15 cellular contexts compared by ENCODE assay signal in the genomic region with DNA sequence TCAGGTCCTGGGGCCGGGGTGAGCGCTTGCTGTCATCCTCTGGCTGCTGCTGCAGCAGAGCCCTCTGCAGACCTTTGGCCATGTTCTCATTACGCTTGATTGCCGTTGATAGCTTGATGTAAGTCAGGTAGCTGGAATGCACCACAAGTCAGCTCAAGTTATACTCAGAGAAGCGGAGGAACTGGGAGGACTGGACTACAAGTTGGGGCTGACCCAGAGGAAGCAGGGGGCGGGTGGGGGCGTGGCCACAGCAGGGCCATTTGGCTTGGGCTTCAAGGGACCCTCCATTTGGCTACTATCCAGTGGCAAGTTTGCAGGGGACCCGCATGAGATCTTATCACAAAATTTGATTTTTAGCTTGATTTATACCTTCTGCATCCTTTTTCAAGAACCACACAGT. TPM values are rescaled to one million over a fixed set of nuclear protein-coding genes. Genes with fewer than 3 reads are reported as not detected.
DNase-seq lines count a peak whose midpoint lies in the region; ATAC-seq and TF ChIP-seq lines count a peak whose summit lies in the region.
"Had no signal": no experiment of that assay in that cellular context is flagged by ENCODE, and none has a peak within 500 bp of the region (broad histone marks: within the 10 kb centered on the region; RNA-seq: fewer than 3 reads in every experiment).

No MANE protein-coding gene starts in this region.

- no TSS peak for BruUV-seq in mammary epithelial cell (replicated peaks; lab: Mats Ljungman, UMichigan)
- no TSS peak for BruUV-seq in MCF 10A (replicated peaks; lab: Mats Ljungman, UMichigan)

- H3K4me3 Mint-ChIP-seq in MCF 10A (ENCODE audit: unreplicated experiment): no peak overlapping the region
- no peak overlapping the region for H3K4me3 Mint-ChIP-seq in activated T-helper 2 cell treated with anti-CD3 and anti-CD28 coated beads, Interferon-gamma antibody, Interleukin-2, Interleukin-4, amounts not matched to agents 10 μg/mL and 5 μg/mL and 100 μg/mL, durations not matched to agents 14 hours and 24 hours and 36 hours (ENCODE audit: low read depth)

- H3K27ac Mint-ChIP-seq in MCF 10A (ENCODE audit: low read depth, unreplicated experiment): no peak overlapping the region
- H3K27ac Mint-ChIP-seq in activated T-helper 2 cell treated with anti-CD3 and anti-CD28 coated beads, Interferon-gamma antibody, Interleukin-2, Interleukin-4, amounts not matched to agents 10 μg/mL and 5 μg/mL and 100 μg/mL, durations not matched to agents 14 hours and 24 hours and 36 hours: no peak overlapping the region

- H3K27me3 ChIP-seq in mammary epithelial cell (ENCODE audit: insufficient read depth, low read length) (no peaks in the 10 kb centered on the region), esophagus squamous epithelium (no peaks in the 10 kb centered on the region)
- H3K27me3 ChIP-seq: BLaER1 had no signal

- no peaks in the 10 kb centered on the region for H3K4me1 ChIP-seq in mammary epithelial cell (ENCODE audit: insufficient read depth, low read length)
- H3K4me1 ChIP-seq in esophagus squamous epithelium: peaks cover 11 to 70% (median 18%) of the 10 kb centered on the region in 3 donors
- H3K4me1 ChIP-seq: BLaER1, HAP-1 had no signal

- H3K4me1 Mint-ChIP-seq in MCF 10A (ENCODE audit: insufficient read depth, unreplicated experiment): no peaks in the 10 kb centered on the region
- peaks cover 4% of the 10 kb centered on the region for H3K4me1 Mint-ChIP-seq in activated T-helper 2 cell treated with anti-CD3 and anti-CD28 coated beads, Interferon-gamma antibody, Interleukin-2, Interleukin-4, amounts not matched to agents 10 μg/mL and 5 μg/mL and 100 μg/mL, durations not matched to agents 14 hours and 24 hours and 36 hours (ENCODE audit: low read depth)

- no peak for ATAC-seq in left cardiac atrium

- no peak overlapping the region for H3K4me3 ChIP-seq in mammary epithelial cell (replicated peaks in 1 of 3; ENCODE audit: insufficient read depth in 1 of 3, low read depth in 2 of 3, low read length in 3 of 3)
- no peak overlapping the region for H3K4me3 ChIP-seq in esophagus squamous epithelium
- H3K4me3 ChIP-seq: BLaER1, HAP-1 had no signal

- POLR2A ChIA-PET in MCF 10A (lab: Yijun Ruan, JAX): interaction anchor here (0.5 to 0.9 kb wide), 3 partner anchors 11 to 67 kb away, joined by 3 read pairs; a partner anchor contains a TSS

- DNase-seq in mammary epithelial cell (peak; percentile 47), MCF 10A (ENCODE audit: unreplicated experiment) (no peak), esophagus squamous epithelium (lab: John Stamatoyannopoulos, UW) (no peak), non-pigmented ciliary epithelial cell (ENCODE audit: low read depth) (peak; percentile 70), left cardiac atrium (no peak), activated T-cell treated with anti-CD3 and anti-CD28 coated beads for 4 hours (no peak)
- DNase-seq in activated T-helper 2 cell treated with anti-CD3 and anti-CD28 coated beads, Interferon-gamma antibody, Interleukin-2, Interleukin-4, amounts not matched to agents 10 μg/mL and 5 μg/mL and 100 μg/mL, durations not matched to agents 14 hours and 24 hours and 36 hours (ENCODE audit: low spot score): no peak
- DNase-seq: 8988T, AML-193, DMS53, GF-D8, GOT3 had no signal

- no peaks in the 10 kb centered on the region for H3K9me3 Mint-ChIP-seq in MCF 10A (ENCODE audit: unreplicated experiment)
- H3K9me3 Mint-ChIP-seq in activated T-helper 2 cell treated with anti-CD3 and anti-CD28 coated beads, Interferon-gamma antibody, Interleukin-2, Interleukin-4, amounts not matched to agents 10 μg/mL and 5 μg/mL and 100 μg/mL, durations not matched to agents 14 hours and 24 hours and 36 hours: no peaks in the 10 kb centered on the region

- no peaks in the 10 kb centered on the region for H3K27me3 Mint-ChIP-seq in MCF 10A (ENCODE audit: insufficient read depth, unreplicated experiment)
- H3K27me3 Mint-ChIP-seq in activated T-helper 2 cell treated with anti-CD3 and anti-CD28 coated beads, Interferon-gamma antibody, Interleukin-2, Interleukin-4, amounts not matched to agents 10 μg/mL and 5 μg/mL and 100 μg/mL, durations not matched to agents 14 hours and 24 hours and 36 hours (ENCODE audit: low read depth): no peaks in the 10 kb centered on the region

- TF ChIP-seq CTCF in mammary epithelial cell (conservative IDR thresholded peaks at IDR 0.05 in 1 of 2, IDR thresholded peaks at IDR 0.05 in 1 of 2; ENCODE audit: extremely low read depth in 1 of 2, insufficient read depth in 1 of 2, low read depth in 1 of 2, low read length in 2 of 2): no peak
- no peak for TF ChIP-seq CTCF in MCF 10A (IDR thresholded peaks at IDR 0.05; ENCODE audit: unreplicated experiment)
- TF ChIP-seq CTCF in esophagus squamous epithelium (IDR thresholded peaks at IDR 0.05): no peak

- H3K9me3 ChIP-seq in mammary epithelial cell (replicated peaks; ENCODE audit: insufficient read depth, low read length) (no peaks in the 10 kb centered on the region), esophagus squamous epithelium (no peaks in the 10 kb centered on the region)
- H3K9me3 ChIP-seq: BLaER1, HAP-1 had no signal

- H4K20me1 ChIP-seq in mammary epithelial cell (ENCODE audit: insufficient read depth, low read length): no peaks in the 10 kb centered on the region

- WGBS in mammary epithelial cell (ENCODE audit: low coverage, missing lambda C conversion rate): 39% methylated on average over 8 of the region's 8 CpGs
- WGBS in esophagus squamous epithelium, 2 donors: 42 to 50% methylated on average over 1 to 3 of the region's 8 CpGs

- in situ Hi-C loops in mammary epithelial cell (cut with MboI; ENCODE audit: low sequenced_read_pairs in 2 of 2): no loop called here

- H3K4me2 ChIP-seq in mammary epithelial cell (ENCODE audit: insufficient read depth, low read depth, low read length): no peak overlapping the region
- H3K4me2 ChIP-seq: BLaER1 had no signal

- H3K36me3 Mint-ChIP-seq in MCF 10A (ENCODE audit: insufficient read depth, unreplicated experiment): peaks cover 93% of the 10 kb centered on the region
- H3K36me3 Mint-ChIP-seq in activated T-helper 2 cell treated with anti-CD3 and anti-CD28 coated beads, Interferon-gamma antibody, Interleukin-2, Interleukin-4, amounts not matched to agents 10 μg/mL and 5 μg/mL and 100 μg/mL, durations not matched to agents 14 hours and 24 hours and 36 hours (ENCODE audit: low read depth): peaks cover 82% of the 10 kb centered on the region

- dilution Hi-C loops in mammary epithelial cell (cut with HindIII; ENCODE audit: low sequenced_read_pairs): loop anchor here (5.0 kb wide), 2 partner anchors 79 to 119 kb away; no protein-coding TSS in a partner anchor

- H3K9ac ChIP-seq in mammary epithelial cell (ENCODE audit: insufficient read depth, low read length): no peak overlapping the region
- H3K9ac ChIP-seq: BLaER1 had no signal

- H3K36me3 ChIP-seq in mammary epithelial cell (ENCODE audit: insufficient read depth, low read length): peaks cover 23% of the 10 kb centered on the region
- H3K36me3 ChIP-seq in esophagus squamous epithelium: peaks cover 62 to 100% (median 88%) of the 10 kb centered on the region in 3 donors

- peaks cover 11% of the 10 kb centered on the region for H3K79me2 ChIP-seq in mammary epithelial cell (ENCODE audit: insufficient read depth, low read length)

- H2AFZ ChIP-seq in mammary epithelial cell (ENCODE audit: low read depth, low read length): no peak overlapping the region

- CTCF ChIA-PET in mammary epithelial cell (lab: Charles Lee; ENCODE audit: low non-redundant PET): interaction anchor here (0.7 kb wide), 1 partner anchor 205 kb away, joined by 3 read pairs; no protein-coding TSS in a partner anchor
- CTCF ChIA-PET in MCF 10A (lab: Yijun Ruan, JAX): interaction anchor here (0.7 to 1.8 kb wide), 2 partner anchors 10 to 40 kb away, joined by 3 to 4 read pairs; no protein-coding TSS in a partner anchor

- intact Hi-C loops in mammary epithelial cell (cut with micrococcal nuclease) (no loop called here), MCF 10A (cut with micrococcal nuclease) (no loop called here), esophagus squamous epithelium (cut with DNase I) (no loop called here), left cardiac atrium (cut with DNase I) (no loop called here)
- intact Hi-C loops in activated T-helper 2 cell treated with anti-CD3 and anti-CD28 coated beads, Interferon-gamma antibody, Interleukin-2, Interleukin-4, amounts not matched to agents 10 μg/mL and 5 μg/mL and 100 μg/mL, durations not matched to agents 14 hours and 24 hours and 36 hours (cut with micrococcal nuclease): no loop called here

- H3K27ac ChIP-seq in mammary epithelial cell (ENCODE audit: insufficient read depth, low read depth, low read length) (no peak overlapping the region), esophagus squamous epithelium (peak overlapping the region; percentile 39 to 88 (median 78))
- H3K27ac ChIP-seq: BLaER1 had no signal

- TF ChIP-seq POLR2A in esophagus squamous epithelium (IDR thresholded peaks at IDR 0.05): no peak

RNA-seq across cellular contexts. Expression of a gene that starts 19.0 kb away (rescaled TPM):
- total RNA-seq in mammary epithelial cell: 1 to 10 TPM; 1.0 to 6.2 TPM
- 0.46 TPM for polyA plus RNA-seq in mammary epithelial cell
- polyA minus RNA-seq in mammary epithelial cell: 0.57 TPM
- 7.7 and 8.1 TPM in 2 replicates for total RNA-seq in MCF 10A (2022)
- total RNA-seq in esophagus squamous epithelium: 100 to 1,000 TPM; 132 to 604 (median 223) TPM
- under 1 TPM; 0.29 to 0.39 TPM for total RNA-seq in left cardiac atrium
- 0.02 TPM in 1 of 2 replicates, not detected in the other for total RNA-seq in activated T-helper 2 cell treated with anti-CD3 and anti-CD28 coated beads, Interferon-gamma antibody, Interleukin-2, Interleukin-4, amounts not matched to agents 10 μg/mL and 5 μg/mL and 100 μg/mL, durations not matched to agents 14 hours and 24 hours and 36 hours

RNA-seq across cellular contexts. Expression of a gene that starts 26.3 kb away (rescaled TPM):
- 100 to 1,000 TPM in 1 of 2 donors, 10 to 100 TPM in 1; 24.5 to 102 TPM for total RNA-seq in mammary epithelial cell
- 63.7 TPM for polyA plus RNA-seq in mammary epithelial cell
- 88.5 TPM for polyA minus RNA-seq in mammary epithelial cell
- 80.8 and 106 TPM in 2 replicates for total RNA-seq in MCF 10A (2022)
- total RNA-seq in esophagus squamous epithelium: 10 to 100 TPM; 40.6 to 78.0 (median 52.7) TPM
- 10 to 100 TPM; 51.1 to 60.1 TPM for total RNA-seq in left cardiac atrium
- 188 and 194 TPM in 2 replicates for total RNA-seq in activated T-helper 2 cell treated with anti-CD3 and anti-CD28 coated beads, Interferon-gamma antibody, Interleukin-2, Interleukin-4, amounts not matched to agents 10 μg/mL and 5 μg/mL and 100 μg/mL, durations not matched to agents 14 hours and 24 hours and 36 hours

RNA-seq across cellular contexts. Expression of a gene that starts 28.5 kb away (rescaled TPM):
- not detected for total RNA-seq in mammary epithelial cell
- polyA plus RNA-seq in mammary epithelial cell: 0.15 TPM
- polyA minus RNA-seq in mammary epithelial cell: not detected
- total RNA-seq in MCF 10A (2022): 0.37 TPM in 1 of 2 replicates, not detected in the other
- total RNA-seq in esophagus squamous epithelium: 1 to 10 TPM in 1 of 4 donors, under 1 TPM in 2, not detected in 1; 0.32 to 1.6 (median 0.44) TPM
- total RNA-seq in left cardiac atrium: not detected
- 10.7 and 14.5 TPM in 2 replicates for total RNA-seq in activated T-helper 2 cell treated with anti-CD3 and anti-CD28 coated beads, Interferon-gamma antibody, Interleukin-2, Interleukin-4, amounts not matched to agents 10 μg/mL and 5 μg/mL and 100 μg/mL, durations not matched to agents 14 hours and 24 hours and 36 hours

RNA-seq across cellular contexts. Expression of a gene that starts 32.9 kb away (rescaled TPM):
- not detected for total RNA-seq in mammary epithelial cell
- not detected for polyA plus RNA-seq in mammary epithelial cell
- not detected for polyA minus RNA-seq in mammary epithelial cell
- total RNA-seq in MCF 10A (2022): not detected in 2 replicates
- not detected for total RNA-seq in esophagus squamous epithelium
- not detected for total RNA-seq in left cardiac atrium
- 10.3 and 14.1 TPM in 2 replicates for total RNA-seq in activated T-helper 2 cell treated with anti-CD3 and anti-CD28 coated beads, Interferon-gamma antibody, Interleukin-2, Interleukin-4, amounts not matched to agents 10 μg/mL and 5 μg/mL and 100 μg/mL, durations not matched to agents 14 hours and 24 hours and 36 hours
- total RNA-seq: HT-29 had no signal

RNA-seq across cellular contexts. Expression of a gene that starts 45.4 kb away (rescaled TPM):
- 1 to 10 TPM; 1.0 to 3.8 TPM for total RNA-seq in mammary epithelial cell
- 2.7 TPM for polyA plus RNA-seq in mammary epithelial cell
- polyA minus RNA-seq in mammary epithelial cell: not detected
- 5.3 and 5.7 TPM in 2 replicates for total RNA-seq in MCF 10A (2022)
- total RNA-seq in esophagus squamous epithelium: 1 to 10 TPM; 2.4 to 6.6 (median 3.6) TPM
- 1 to 10 TPM; 3.5 to 3.9 TPM for total RNA-seq in left cardiac atrium
- 6.9 and 7.4 TPM in 2 replicates for total RNA-seq in activated T-helper 2 cell treated with anti-CD3 and anti-CD28 coated beads, Interferon-gamma antibody, Interleukin-2, Interleukin-4, amounts not matched to agents 10 μg/mL and 5 μg/mL and 100 μg/mL, durations not matched to agents 14 hours and 24 hours and 36 hours

Comparison
In these comparisons a context has a peak if more than half of its experiments do, and no peak if none do; other contexts are left out.
1. DNase-seq: peak in mammary epithelial cell (single experiment) and non-pigmented ciliary epithelial cell (single experiment); none in MCF 10A (single experiment), esophagus squamous epithelium (single experiment), left cardiac atrium (single experiment), activated T-helper 2 cell treated with anti-CD3 and anti-CD28 coated beads, Interferon-gamma antibody, Interleukin-2, Interleukin-4, amounts not matched to agents 10 μg/mL and 5 μg/mL and 100 μg/mL, durations not matched to agents 14 hours and 24 hours and 36 hours (single experiment) and activated T-cell treated with anti-CD3 and anti-CD28 coated beads for 4 hours (single experiment).
2. RNA of a gene that starts 19.0 kb away (total RNA-seq): 132 to 604 TPM in esophagus squamous epithelium; 7.7 to 8.1 TPM in MCF 10A, 1.0 to 6.2 TPM in mammary epithelial cell, 0.29 to 0.39 TPM in left cardiac atrium and 0.02 TPM in activated T-helper 2 cell treated with anti-CD3 and anti-CD28 coated beads, Interferon-gamma antibody, Interleukin-2, Interleukin-4, amounts not matched to agents 10 μg/mL and 5 μg/mL and 100 μg/mL, durations not matched to agents 14 hours and 24 hours and 36 hours; every median in the first group is over 10 times any median in the second.